Comparison of ENCODE assay signal across 27 cellular contexts in the genomic region with DNA sequence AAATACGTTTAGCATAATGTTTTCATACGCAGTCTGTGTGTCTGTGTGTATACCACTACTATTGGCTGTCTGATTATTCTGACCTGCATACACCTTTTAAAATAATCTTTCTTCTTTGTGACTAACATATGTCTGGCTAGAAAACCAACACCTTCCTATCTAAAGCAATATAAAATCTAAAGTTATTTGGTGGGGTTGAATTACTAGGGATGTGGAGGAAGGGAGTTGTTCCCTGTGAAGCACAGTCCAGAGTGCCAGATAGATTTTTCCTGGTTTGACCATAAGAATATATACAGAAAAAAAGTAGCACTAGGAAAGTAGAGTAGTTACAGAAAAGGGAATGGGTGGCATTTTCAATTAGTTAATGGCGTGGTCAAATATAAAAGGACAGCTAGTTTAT.
"Had no signal": no experiment of that assay in that cellular context is flagged by ENCODE, and none has a peak within 500 bp of the region (broad histone marks: within the 10 kb centered on the region; RNA-seq: fewer than 3 reads in every experiment).

No MANE protein-coding gene starts in this region.

- ATAC-seq: activated CD8-positive, alpha-beta T cell treated with anti-CD3 and anti-CD28 coated beads for 36 hours; activated T-cell treated with anti-CD3 and anti-CD28 coated beads, Interleukin-2, amount 50 U/mL, for 4 hours; activated T-helper 17 cell treated with anti-CD3 and anti-CD28 coated beads, Interleukin-2, amount 50 U/mL, for 72 hours; esophagus mucosa; T-helper 17 cell; WTC11 had no signal

- DNase-seq: activated CD4-positive, alpha-beta T cell treated with anti-CD3 and anti-CD28 coated beads for 1 hour; activated CD4-positive, alpha-beta T cell treated with anti-CD3 and anti-CD28 coated beads for 4 hours; activated CD4-positive, alpha-beta T cell treated with anti-CD3 and anti-CD28 coated beads, Interleukin-2, amount 10 ng/mL, durations not matched to agents 7 days and 5 days; activated CD4-positive, alpha-beta T cell treated with anti-CD3 and anti-CD28 coated beads, Interleukin-2, amount 50 U/mL, for 4 hours; activated CD8-positive, alpha-beta memory T cell treated with anti-CD3 and anti-CD28 coated beads for 24 hours; activated CD8-positive, alpha-beta T cell treated with anti-CD3 and anti-CD28 coated beads for 36 hours; activated effector memory CD4-positive, alpha-beta T cell treated with Interleukin-2 at 50 U/mL for 16 hours; activated gamma-delta T cell treated with Interleukin-2 at 50 U/mL for 16 hours; activated naive CD4-positive, alpha-beta T cell treated with anti-CD3 and anti-CD28 coated beads, Interleukin-2, amount 50 U/mL, for 16 hours; activated naive CD4-positive, alpha-beta T cell treated with Interleukin-2 at 50 U/mL for 16 hours; activated T-cell treated with anti-CD3 and anti-CD28 coated beads, Interleukin-2, amount 50 U/mL, for 4 hours; amniotic stem cell; anterior cingulate cortex; brain microvascular endothelial cell; effector memory CD4-positive, alpha-beta T cell; endodermal cell; foreskin fibroblast; head of caudate nucleus; T-helper 1 cell; T-helper 17 cell; T1000 had no signal

- H3K27me3 ChIP-seq: brain microvascular endothelial cell had no signal

- H3K36me3 ChIP-seq: brain microvascular endothelial cell had no signal

- H3K27ac ChIP-seq: brain microvascular endothelial cell had no signal

- FAIRE-seq: astrocyte, bronchial epithelial cell, frontal cortex had no signal
